Comparison of ENCODE assay signal across 6 cellular contexts in the genomic region with DNA sequence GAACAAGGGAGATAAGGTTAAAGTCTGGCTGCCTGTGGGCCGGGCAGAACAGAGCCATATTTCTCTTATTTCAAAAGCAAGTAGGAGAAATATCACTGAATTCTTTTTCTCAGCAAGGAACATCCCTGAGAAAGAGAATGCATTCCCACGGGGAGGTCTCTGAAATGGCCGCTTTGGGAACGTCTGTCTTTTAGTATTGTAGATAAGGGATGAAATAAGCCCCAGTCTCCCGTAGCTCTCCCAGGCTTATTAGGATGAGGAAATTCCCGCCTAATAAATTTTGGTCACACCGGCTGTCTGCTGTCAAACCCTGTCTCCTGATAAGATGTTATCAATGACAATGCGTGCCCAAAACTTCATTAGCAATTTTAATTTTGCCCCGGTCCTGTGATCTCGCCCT.
DNase-seq lines count a peak whose midpoint lies in the region; TF ChIP-seq lines count a peak whose summit lies in the region.
"Not testable (repeated sequence)": the region's sequence is repeated elsewhere in the genome, so short reads cannot be mapped to it uniquely, and the experiment has no call there.

No MANE protein-coding gene starts in this region.

- H3K9me3 Mint-ChIP-seq in endodermal cell (peaks cover 32% of the 10 kb centered on the region), nephron progenitor cell (peaks cover 22% of the 10 kb centered on the region)

- not testable (repeated sequence) for H3K27ac ChIP-seq in HEK293 (ENCODE audit: extremely low read depth, low read depth, low read length); endodermal cell (ENCODE audit: low read depth, low read length)

- not testable (repeated sequence) for H3K4me3 ChIP-seq in HEK293 (ENCODE audit: low read depth, low read length); endodermal cell (ENCODE audit: low read length)

- H3K4me1 Mint-ChIP-seq in endodermal cell, nephron progenitor cell: not testable (repeated sequence)

- not testable (repeated sequence) for TF ChIP-seq CTCF in HEK293 (tag by site-specific recombination; IDR thresholded peaks at IDR 0.05); endodermal cell (conservative IDR thresholded peaks at IDR 0.05); nephron progenitor cell (IDR thresholded peaks at IDR 0.05)

- H3K9me3 ChIP-seq in HEK293 (ENCODE audit: control insufficient read depth, insufficient read depth, low read depth, low read length), result not testable (repeated sequence)
- H3K9me3 ChIP-seq in endodermal cell (ENCODE audit: control insufficient read depth, low read length), result peaks cover 14% of the 10 kb centered on the region

- H3K36me3 ChIP-seq in HEK293 (ENCODE audit: control insufficient read depth in 2 of 2, insufficient read depth in 1 of 2, low read length in 2 of 2); endodermal cell (ENCODE audit: control insufficient read depth, insufficient read depth, low read length): not testable (repeated sequence)

- not testable (repeated sequence) for H3K27me3 Mint-ChIP-seq in endodermal cell (ENCODE audit: insufficient read depth); nephron progenitor cell (ENCODE audit: low read depth, poor library complexity)

- H3K27me3 ChIP-seq in endodermal cell (ENCODE audit: control insufficient read depth, insufficient read depth, low read length, poor library complexity, severe bottlenecking), result not testable (repeated sequence)

- 90% methylated on average over 9 of the region's 10 CpGs; no CpG with 5 or more reads in 1 of the 2 experiments for WGBS in endodermal cell (ENCODE audit: insufficient coverage in 1 of 2, insufficient read length in 1 of 2), 2 experiments

- H3K36me3 Mint-ChIP-seq in endodermal cell (ENCODE audit: low read depth); nephron progenitor cell (ENCODE audit: low read depth): not testable (repeated sequence)

- POLR2A ChIA-PET in HEK293 (lab: Yijun Ruan, JAX), result not testable (repeated sequence)

- peak; percentile 18 for DNase-seq in DMS 273 (lab: John Stamatoyannopoulos, UW; ENCODE audit: unreplicated experiment)
- DNase-seq in ELF-1 (ENCODE audit: low read depth, low spot score), result peak; percentile 2
- DNase-seq in OCI-M1 (lab: John Stamatoyannopoulos, UW), result peak; percentile 8
- DNase-seq in endodermal cell, result peak; percentile 49
- peak; percentile 4 for DNase-seq in nephron progenitor cell

- H3K9ac ChIP-seq in endodermal cell (ENCODE audit: extremely low read depth, low read length, poor library complexity, severe bottlenecking), result not testable (repeated sequence)

- H3K4me1 ChIP-seq in HEK293 (ENCODE audit: control insufficient read depth, insufficient read depth, low read length); endodermal cell (ENCODE audit: control insufficient read depth, insufficient read depth, low read length): not testable (repeated sequence)

- H3K27ac Mint-ChIP-seq in endodermal cell, nephron progenitor cell: not testable (repeated sequence)

- CTCF ChIA-PET in HEK293 (lab: Yijun Ruan, JAX), result not testable (repeated sequence)

- H3K4me3 Mint-ChIP-seq in endodermal cell, nephron progenitor cell: not testable (repeated sequence)

TF ChIP-seq in HEK293, 187 proteins besides CTCF, POLR2A, EP300 and RAD21:
- TF ChIP-seq SETDB1 (IDR thresholded peaks at IDR 0.05; ENCODE audit: insufficient read length, low read length), result peak; percentile 60
TF ChIP-seq in HEK293: peak in this region for 1; not testable (repeated sequence) for 186.
